Comparison of ENCODE assay signal across 8 cellular contexts in genomic region chr19:1262687-1263123, GRCh38. TPM values are rescaled to one million over a fixed set of nuclear protein-coding genes. Genes with fewer than 3 reads are reported as not detected.
A peak's percentile ranks its signal among the peaks of the same experiment; 100 is the strongest.
DNase-seq lines count a peak whose midpoint lies in the region; ATAC-seq, FAIRE-seq and TF ChIP-seq lines count a peak whose summit lies in the region.
"Had no signal": no experiment of that assay in that cellular context is flagged by ENCODE, and none has a peak within 500 bp of the region (broad histone marks: within the 10 kb centered on the region; RNA-seq: fewer than 3 reads in every experiment).

No MANE protein-coding gene starts in this region.

- peak in 1 of 2 experiments; percentile 31; a peak in 1 of 4 replicates for TF ChIP-seq EP300 in HepG2 (IDR thresholded peaks at IDR 0.05; ENCODE audit: low read depth in 2 of 2, low read length in 2 of 2)
- no peak; the same call in 1 of the 2 replicates for TF ChIP-seq EP300 in HepG2 (CRISPR knock-in tag; IDR thresholded peaks at IDR 0.05; ENCODE audit: borderline replicate concordance)

- CTCF ChIA-PET in IMR-90 (lab: Yijun Ruan, JAX) (no interaction called here), HepG2 (lab: Yijun Ruan, JAX; ENCODE audit: low intra/inter-chr PET ratio, low total read pairs) (no interaction called here)

- peak overlapping the region; percentile 72 for H2BK20ac ChIP-seq in IMR-90 (ENCODE audit: low read depth, low read length)

- dilution Hi-C loops in IMR-90 (cut with HindIII; ENCODE audit: low sequenced_read_pairs, unreplicated experiment) = no loop called here

- H3K27ac ChIP-seq in IMR-90 (ENCODE audit: insufficient read depth, low read length) = peak overlapping the region; percentile 93
- peak overlapping the region; percentile 86 for H3K27ac ChIP-seq in adipose tissue (ENCODE audit: low read depth, low read length)
- H3K27ac ChIP-seq in HepG2 (ENCODE audit: extremely low read length, insufficient read depth, low read length) = peak overlapping the region; percentile 81
- H3K27ac ChIP-seq in testis = peak overlapping the region; percentile 80 to 81

- peak overlapping the region; percentile 95 for H4K91ac ChIP-seq in IMR-90 (ENCODE audit: insufficient read depth, low read depth, low read length)

- H4K20me1 ChIP-seq in IMR-90 (ENCODE audit: insufficient read depth, low read length) = peaks cover 36% of the 10 kb centered on the region
- H4K20me1 ChIP-seq in HepG2 (ENCODE audit: insufficient read depth, low read length) = peaks cover 16% of the 10 kb centered on the region; the same call in 1 of the 2 replicates

- H3K27me3 ChIP-seq in IMR-90 (ENCODE audit: control insufficient read depth, insufficient read depth, low read length) = no peaks in the 10 kb centered on the region
- no peaks in the 10 kb centered on the region for H3K27me3 ChIP-seq in HepG2 (ENCODE audit: control insufficient read depth in 1 of 2, insufficient read depth in 2 of 2, low read length in 2 of 2)
- H3K27me3 ChIP-seq in testis = no peaks in the 10 kb centered on the region

- peak overlapping the region; percentile 93 for H2BK120ac ChIP-seq in IMR-90 (ENCODE audit: low read depth, low read length)

- H3K9me1 ChIP-seq in IMR-90 (ENCODE audit: insufficient read depth, low read length) = peaks cover 11% of the 10 kb centered on the region

- no peak for DNase-seq in IMR-90
- DNase-seq in HepG2 (ENCODE audit: low spot score) = no peak
- no peak for DNase-seq in testis
- no peak for DNase-seq in stimulated activated naive CD4-positive, alpha-beta T cell (lab: John Stamatoyannopoulos, UW)
- DNase-seq in GOT3 (lab: John Stamatoyannopoulos, UW) = no peak
- DNase-seq in NCI-H2029 (lab: John Stamatoyannopoulos, UW) = no peak

- WGBS in IMR-90 (ENCODE audit: extremely low coverage in 2 of 2, insufficient read length in 1 of 2), 2 experiments = 46% methylated on average over 7 of the region's 20 CpGs; no CpG with 5 or more reads in 1 of the 2 experiments
- 46 to 49% (median 46%) methylated on average over 17 to 20 of the region's 20 CpGs for WGBS in adipose tissue, 3 donors
- WGBS in HepG2 (ENCODE audit: low lambda C conversion rate) = 9% methylated on average over 15 of the region's 20 CpGs
- 54 to 67% methylated on average over 11 to 20 of the region's 20 CpGs for WGBS in testis, 2 donors

- H3K23ac ChIP-seq in IMR-90 (ENCODE audit: low read depth, low read length) = peak overlapping the region; percentile 65

- H3K18ac ChIP-seq in IMR-90 (ENCODE audit: low read depth, low read length) = no peak overlapping the region

- no peak for TF ChIP-seq CTCF in IMR-90 (conservative IDR thresholded peaks at IDR 0.05; ENCODE audit: low read depth, low read length)
- TF ChIP-seq CTCF in HepG2 (CRISPR knock-in tag; IDR thresholded peaks at IDR 0.05) = no peak
- TF ChIP-seq CTCF in testis (IDR thresholded peaks at IDR 0.05) = no peak

- H3K79me2 ChIP-seq in HepG2 (ENCODE audit: insufficient read depth, low read length) = peaks cover 3% of the 10 kb centered on the region

- TF ChIP-seq RAD21 in IMR-90 (IDR thresholded peaks at IDR 0.05; ENCODE audit: low read length) (no peak), HepG2 (CRISPR knock-in tag; IDR thresholded peaks at IDR 0.05) (no peak)

- peaks cover 45% of the 10 kb centered on the region for H3K4me1 ChIP-seq in IMR-90 (ENCODE audit: control insufficient read depth, insufficient read depth, low read length)
- peaks cover 73% of the 10 kb centered on the region for H3K4me1 ChIP-seq in HepG2 (ENCODE audit: insufficient read depth, low read length)
- peaks cover 76% of the 10 kb centered on the region for H3K4me1 ChIP-seq in testis

- peak overlapping the region; percentile 62; the same call in 1 of the 2 replicates for H3K14ac ChIP-seq in IMR-90 (replicated peaks; ENCODE audit: low read depth, low read length)

- peaks cover 5 to 60% of the 10 kb centered on the region in 2 experiments; a peak in 2 of 4 replicates for H3K79me1 ChIP-seq in IMR-90 (ENCODE audit: low read depth in 1 of 2, low read length in 2 of 2)

- TF ChIP-seq POLR2A in IMR-90 (IDR thresholded peaks at IDR 0.05; ENCODE audit: low read depth, low read length) = no peak
- no peak for TF ChIP-seq POLR2A in HepG2 (IDR thresholded peaks at IDR 0.05; ENCODE audit: insufficient read depth in 1 of 2, low read depth in 2 of 2, low read length in 2 of 2)
- TF ChIP-seq POLR2A in testis (IDR thresholded peaks at IDR 0.05) = no peak

- intact Hi-C loops in IMR-90 (cut with micrococcal nuclease) = no loop called here
- intact Hi-C loops in HepG2 (cut with micrococcal nuclease; ENCODE audit: unreplicated experiment) = no loop called here
- intact Hi-C loops in testis (cut with DNase I; ENCODE audit: low total_unique reads) = no loop called here

- H3K9ac ChIP-seq in IMR-90 (ENCODE audit: low read depth, low read length) = no peak overlapping the region
- H3K9ac ChIP-seq in HepG2 (ENCODE audit: insufficient read depth, low read depth, low read length) = peak overlapping the region; percentile 78

- in situ Hi-C loops in IMR-90 (cut with MboI; ENCODE audit: low sequenced_read_pairs) = no loop called here
- in situ Hi-C loops in HepG2 (cut with HindIII; ENCODE audit: extremely low pct_ligation_motif_present, low pct_unique_long_range_greater_than_20kb) = no loop called here

- BruUV-seq in IMR-90 (replicated peaks; lab: Mats Ljungman, UMichigan) (no TSS peak), HepG2 (replicated peaks; lab: Mats Ljungman, UMichigan) (no TSS peak)

- H3K4me2 ChIP-seq in IMR-90 (ENCODE audit: low read depth, low read length) (peak overlapping the region; percentile 15; the same call in 1 of the 2 replicates), HepG2 (ENCODE audit: low read depth, low read length) (peak overlapping the region; percentile 98)

- ATAC-seq in IMR-90 (ENCODE audit: low read depth) = no peak
- no peak for ATAC-seq in HepG2

- H3K9me3 ChIP-seq in IMR-90 (ENCODE audit: control insufficient read depth, insufficient read depth, low read length) = no peaks in the 10 kb centered on the region
- no peaks in the 10 kb centered on the region for H3K9me3 ChIP-seq in HepG2 (ENCODE audit: low read length)
- no peaks in the 10 kb centered on the region for H3K9me3 ChIP-seq in testis

- POLR2A ChIA-PET in IMR-90 (lab: Charles Lee; ENCODE audit: unreplicated experiment) = no interaction called here
- POLR2A ChIA-PET in HepG2 (lab: Yijun Ruan, JAX) = interaction anchor here (1.3 to 12.8 kb wide), 5 partner anchors 8 to 24 kb away, joined by 4 to 668 read pairs (median 9); partner anchors contain the start of genes ATP5F1D, FAM174C and MIDN

- H4K5ac ChIP-seq in IMR-90 (ENCODE audit: low read depth, low read length) = peak overlapping the region; percentile 5

- H2AK9ac ChIP-seq in IMR-90 (replicated peaks; ENCODE audit: low read depth, low read length, poor library complexity) = peak overlapping the region; percentile 99

- H2AFZ ChIP-seq in IMR-90 (replicated peaks; ENCODE audit: low read length, poor library complexity) (peak overlapping the region; percentile 73), HepG2 (ENCODE audit: low read length) (no peak overlapping the region)

- 0 out of 3 replicates have a peak overlapping the region, but pooled peaks have one; percentile 36 for H2BK15ac ChIP-seq in IMR-90 (ENCODE audit: low read depth, low read length)

- peak overlapping the region; percentile 92 for H2BK5ac ChIP-seq in IMR-90 (ENCODE audit: low read depth, low read length, poor library complexity, severe bottlenecking)

- no peak overlapping the region for H3K56ac ChIP-seq in IMR-90 (ENCODE audit: extremely low read depth, insufficient read depth, low read length)

- H3K4me3 ChIP-seq in IMR-90 (ENCODE audit: insufficient read depth, low read depth, low read length) (no peak overlapping the region), HepG2 (replicated peaks in 1 of 3; ENCODE audit: insufficient read depth in 1 of 3, low read depth in 2 of 3, low read length in 3 of 3) (peak overlapping the region; percentile 71 to 81 (median 80); a peak in 5 of 6 replicates), testis (no peak overlapping the region)

- H3K36me3 ChIP-seq in IMR-90 (ENCODE audit: control insufficient read depth, insufficient read depth, low read length) (peaks cover 11% of the 10 kb centered on the region; the same call in 1 of the 2 replicates), HepG2 (replicated peaks in 1 of 2; ENCODE audit: control insufficient read depth in 1 of 2, insufficient read depth in 2 of 2, low read length in 2 of 2) (0 out of 5 replicates have a peak, but pooled peaks cover 0 to 5% of the 10 kb centered on the region in 2 experiments), testis (ENCODE audit: low read depth, missing control alignments) (no peaks in the 10 kb centered on the region)

- no peak for FAIRE-seq in HepG2 (lab: Jason Lieb, UNC)
- FAIRE-seq: TTC549 had no signal

- peak overlapping the region; percentile 97 for H3K4ac ChIP-seq in IMR-90 (ENCODE audit: low read depth, low read length)

- peak overlapping the region; percentile 97 for H2AK5ac ChIP-seq in IMR-90 (ENCODE audit: low read depth, low read length)

- peak overlapping the region; percentile 27 to 91; a peak in 2 of 4 replicates for H4K8ac ChIP-seq in IMR-90 (ENCODE audit: low read depth in 2 of 2, low read length in 2 of 2)

RNA-seq across cellular contexts. Expression of gene CIRBP, which starts 6.4 kb away (rescaled TPM):
- total RNA-seq in IMR-90 (2012; rRNA removed) (226 and 299 TPM in 2 replicates), HepG2 (2016; rRNA removed; fragmentation: Illumina TruSeq; extraction: Trizol) (133 and 135 TPM in 2 replicates), testis (100 to 1,000 TPM; 621 to 661 TPM)
- polyA plus RNA-seq in IMR-90 (2012; rRNA removed) (405 and 542 TPM in 2 replicates), adipose tissue (100 to 1,000 TPM; 346 to 568 (median 388) TPM), HepG2 (2011; rRNA removed) (140 and 177 TPM in 2 replicates), testis (ENCODE audit: insufficient read depth, low read depth, low replicate concordance) (483 TPM)
- 562 and 617 TPM in 2 replicates for polyA plus RNA-seq in IMR-90 (2012; cell fraction: cytosol; rRNA removed)
- 2,129 and 2,924 TPM in 2 replicates for polyA plus RNA-seq in IMR-90 (2012; cell fraction: nucleus; rRNA removed; ENCODE audit: low replicate concordance)
- 96.6 and 116 TPM in 2 replicates for total RNA-seq in HepG2 (2016; cell fraction: cytosol; rRNA removed; fragmentation: Illumina TruSeq; extraction: Trizol; ENCODE audit: low read depth)
- total RNA-seq in HepG2 (2016; cell fraction: insoluble cytoplasmic fraction; rRNA removed; fragmentation: Illumina TruSeq; extraction: Trizol) = 122 and 153 TPM in 2 replicates
- total RNA-seq in HepG2 (2016; cell fraction: membrane; rRNA removed; fragmentation: Illumina TruSeq; extraction: Trizol) = 83.7 and 88.2 TPM in 2 replicates
- 100 and 108 TPM in 2 replicates for total RNA-seq in HepG2 (2016; cell fraction: nucleus; rRNA removed; fragmentation: Illumina TruSeq; extraction: Trizol)
- polyA plus RNA-seq in HepG2 (2011; cell fraction: cytosol; rRNA removed) = 120 and 152 TPM in 2 replicates
- 887 and 1,037 TPM in 2 replicates for polyA plus RNA-seq in HepG2 (2011; cell fraction: nucleus; rRNA removed)
- 154 and 221 TPM in 2 replicates for polyA plus RNA-seq in HepG2 (2012)
- polyA plus RNA-seq in HepG2 (2016; cell fraction: cytosol; fragmentation: Illumina TruSeq; extraction: Trizol; ENCODE audit: low read depth) = 39.2 and 45.5 TPM in 2 replicates
- polyA plus RNA-seq in HepG2 (2016; cell fraction: insoluble cytoplasmic fraction; fragmentation: Illumina TruSeq; extraction: Trizol; ENCODE audit: low read depth) = 156 and 182 TPM in 2 replicates
- 63.6 and 72.0 TPM in 2 replicates for polyA plus RNA-seq in HepG2 (2016; cell fraction: membrane; fragmentation: Illumina TruSeq; extraction: Trizol; ENCODE audit: low read depth)
- 293 and 318 TPM in 2 replicates for polyA plus RNA-seq in HepG2 (2016; cell fraction: nucleus; fragmentation: Illumina TruSeq; extraction: Trizol; ENCODE audit: insufficient read depth, low read depth)
- polyA minus RNA-seq in HepG2 (2011; rRNA and poly(A)+ RNA removed; ENCODE audit: low replicate concordance) = 38.8 and 49.7 TPM in 2 replicates
- polyA minus RNA-seq in HepG2 (2011; cell fraction: cytosol; rRNA and poly(A)+ RNA removed) = 32.8 and 38.9 TPM in 2 replicates
- polyA minus RNA-seq in HepG2 (2011; cell fraction: nucleus; rRNA and poly(A)+ RNA removed) = 106 and 131 TPM in 2 replicates

RNA-seq across cellular contexts. Expression of gene FAM174C, which starts 12.6 kb away (rescaled TPM):
- total RNA-seq in IMR-90 (2012; rRNA removed) (7.5 and 10.6 TPM in 2 replicates), HepG2 (2016; rRNA removed; fragmentation: Illumina TruSeq; extraction: Trizol) (21.9 and 31.3 TPM in 2 replicates), testis (100 to 1,000 TPM; 111 to 128 TPM)
- polyA plus RNA-seq in IMR-90 (2012; rRNA removed) (61.8 and 93.4 TPM in 2 replicates), adipose tissue (10 to 100 TPM; 44.9 to 75.8 (median 55.0) TPM), HepG2 (2011; rRNA removed) (19.5 and 21.2 TPM in 2 replicates), testis (ENCODE audit: insufficient read depth, low read depth, low replicate concordance) (51.6 TPM)
- polyA plus RNA-seq in IMR-90 (2012; cell fraction: cytosol; rRNA removed) = 94.9 and 135 TPM in 2 replicates
- 46.6 and 93.7 TPM in 2 replicates for polyA plus RNA-seq in IMR-90 (2012; cell fraction: nucleus; rRNA removed; ENCODE audit: low replicate concordance)
- 67.5 and 90.2 TPM in 2 replicates for total RNA-seq in HepG2 (2016; cell fraction: cytosol; rRNA removed; fragmentation: Illumina TruSeq; extraction: Trizol; ENCODE audit: low read depth)
- 14.2 and 28.2 TPM in 2 replicates for total RNA-seq in HepG2 (2016; cell fraction: insoluble cytoplasmic fraction; rRNA removed; fragmentation: Illumina TruSeq; extraction: Trizol)
- 57.9 and 74.3 TPM in 2 replicates for total RNA-seq in HepG2 (2016; cell fraction: membrane; rRNA removed; fragmentation: Illumina TruSeq; extraction: Trizol)
- 18.6 and 22.9 TPM in 2 replicates for total RNA-seq in HepG2 (2016; cell fraction: nucleus; rRNA removed; fragmentation: Illumina TruSeq; extraction: Trizol)
- 21.0 and 42.4 TPM in 2 replicates for polyA plus RNA-seq in HepG2 (2011; cell fraction: cytosol; rRNA removed)
- 45.8 and 49.4 TPM in 2 replicates for polyA plus RNA-seq in HepG2 (2011; cell fraction: nucleus; rRNA removed)
- polyA plus RNA-seq in HepG2 (2012) = 14.1 and 18.2 TPM in 2 replicates
- 104 and 136 TPM in 2 replicates for polyA plus RNA-seq in HepG2 (2016; cell fraction: cytosol; fragmentation: Illumina TruSeq; extraction: Trizol; ENCODE audit: low read depth)
- polyA plus RNA-seq in HepG2 (2016; cell fraction: insoluble cytoplasmic fraction; fragmentation: Illumina TruSeq; extraction: Trizol; ENCODE audit: low read depth) = 24.1 and 30.7 TPM in 2 replicates
- 78.9 and 88.8 TPM in 2 replicates for polyA plus RNA-seq in HepG2 (2016; cell fraction: membrane; fragmentation: Illumina TruSeq; extraction: Trizol; ENCODE audit: low read depth)
- polyA plus RNA-seq in HepG2 (2016; cell fraction: nucleus; fragmentation: Illumina TruSeq; extraction: Trizol; ENCODE audit: insufficient read depth, low read depth) = 43.0 and 56.8 TPM in 2 replicates
- polyA minus RNA-seq in HepG2 (2011; rRNA and poly(A)+ RNA removed; ENCODE audit: low replicate concordance) = 15.5 and 24.8 TPM in 2 replicates
- polyA minus RNA-seq in HepG2 (2011; cell fraction: cytosol; rRNA and poly(A)+ RNA removed) = 9.4 and 11.7 TPM in 2 replicates
- polyA minus RNA-seq in HepG2 (2011; cell fraction: nucleus; rRNA and poly(A)+ RNA removed) = 6.5 and 6.8 TPM in 2 replicates

RNA-seq across cellular contexts. Expression of gene MIDN, which starts 14.3 kb away (rescaled TPM):
- total RNA-seq in IMR-90 (2012; rRNA removed) = 2.2 and 2.5 TPM in 2 replicates
- polyA plus RNA-seq in IMR-90 (2012; rRNA removed) = 24.1 and 26.0 TPM in 2 replicates
- 39.2 and 47.7 TPM in 2 replicates for polyA plus RNA-seq in IMR-90 (2012; cell fraction: cytosol; rRNA removed)
- polyA plus RNA-seq in IMR-90 (2012; cell fraction: nucleus; rRNA removed; ENCODE audit: low replicate concordance) = 97.0 and 144 TPM in 2 replicates
- polyA plus RNA-seq in adipose tissue = 10 to 100 TPM; 22.8 to 95.5 (median 75.0) TPM
- total RNA-seq in HepG2 (2016; rRNA removed; fragmentation: Illumina TruSeq; extraction: Trizol) = 8.4 and 10.7 TPM in 2 replicates
- 6.5 and 7.9 TPM in 2 replicates for total RNA-seq in HepG2 (2016; cell fraction: cytosol; rRNA removed; fragmentation: Illumina TruSeq; extraction: Trizol; ENCODE audit: low read depth)
- 8.9 and 11.0 TPM in 2 replicates for total RNA-seq in HepG2 (2016; cell fraction: insoluble cytoplasmic fraction; rRNA removed; fragmentation: Illumina TruSeq; extraction: Trizol)
- total RNA-seq in HepG2 (2016; cell fraction: membrane; rRNA removed; fragmentation: Illumina TruSeq; extraction: Trizol) = 14.1 and 14.8 TPM in 2 replicates
- total RNA-seq in HepG2 (2016; cell fraction: nucleus; rRNA removed; fragmentation: Illumina TruSeq; extraction: Trizol) = 17.3 and 19.0 TPM in 2 replicates
- 18.0 and 19.6 TPM in 2 replicates for polyA plus RNA-seq in HepG2 (2011; rRNA removed)
- polyA plus RNA-seq in HepG2 (2011; cell fraction: cytosol; rRNA removed) = 14.8 and 17.8 TPM in 2 replicates
- polyA plus RNA-seq in HepG2 (2011; cell fraction: nucleus; rRNA removed) = 116 and 135 TPM in 2 replicates
- polyA plus RNA-seq in HepG2 (2012) = 27.5 and 28.1 TPM in 2 replicates
- polyA plus RNA-seq in HepG2 (2016; cell fraction: cytosol; fragmentation: Illumina TruSeq; extraction: Trizol; ENCODE audit: low read depth) = 2.7 and 3.3 TPM in 2 replicates
- 30.9 and 43.0 TPM in 2 replicates for polyA plus RNA-seq in HepG2 (2016; cell fraction: insoluble cytoplasmic fraction; fragmentation: Illumina TruSeq; extraction: Trizol; ENCODE audit: low read depth)
- polyA plus RNA-seq in HepG2 (2016; cell fraction: membrane; fragmentation: Illumina TruSeq; extraction: Trizol; ENCODE audit: low read depth) = 10.2 and 10.3 TPM in 2 replicates
- polyA plus RNA-seq in HepG2 (2016; cell fraction: nucleus; fragmentation: Illumina TruSeq; extraction: Trizol; ENCODE audit: insufficient read depth, low read depth) = 76.5 and 77.9 TPM in 2 replicates
- polyA minus RNA-seq in HepG2 (2011; rRNA and poly(A)+ RNA removed; ENCODE audit: low replicate concordance) = 14.0 and 39.5 TPM in 2 replicates
- polyA minus RNA-seq in HepG2 (2011; cell fraction: cytosol; rRNA and poly(A)+ RNA removed) = 42.7 and 47.0 TPM in 2 replicates
- 36.8 and 48.0 TPM in 2 replicates for polyA minus RNA-seq in HepG2 (2011; cell fraction: nucleus; rRNA and poly(A)+ RNA removed)
- total RNA-seq in testis = 10 to 100 TPM; 38.2 to 42.4 TPM
- 30.3 TPM for polyA plus RNA-seq in testis (ENCODE audit: insufficient read depth, low read depth, low replicate concordance)

RNA-seq across cellular contexts. Expression of gene ATP5F1D, which starts 21.2 kb away (rescaled TPM):
- total RNA-seq in IMR-90 (2012; rRNA removed) (7.3 and 13.6 TPM in 2 replicates), HepG2 (2016; rRNA removed; fragmentation: Illumina TruSeq; extraction: Trizol) (78.7 and 88.0 TPM in 2 replicates), testis (100 to 1,000 TPM; 104 to 166 TPM)
- polyA plus RNA-seq in IMR-90 (2012; rRNA removed) (140 and 189 TPM in 2 replicates), adipose tissue (100 to 1,000 TPM; 217 to 303 (median 219) TPM), HepG2 (2011; rRNA removed) (39.4 and 49.3 TPM in 2 replicates), testis (ENCODE audit: insufficient read depth, low read depth, low replicate concordance) (94.5 TPM)
- 348 and 386 TPM in 2 replicates for polyA plus RNA-seq in IMR-90 (2012; cell fraction: cytosol; rRNA removed)
- 72.4 and 213 TPM in 2 replicates for polyA plus RNA-seq in IMR-90 (2012; cell fraction: nucleus; rRNA removed; ENCODE audit: low replicate concordance)
- total RNA-seq in HepG2 (2016; cell fraction: cytosol; rRNA removed; fragmentation: Illumina TruSeq; extraction: Trizol; ENCODE audit: low read depth) = 72.7 and 79.4 TPM in 2 replicates
- 80.1 and 93.1 TPM in 2 replicates for total RNA-seq in HepG2 (2016; cell fraction: insoluble cytoplasmic fraction; rRNA removed; fragmentation: Illumina TruSeq; extraction: Trizol)
- total RNA-seq in HepG2 (2016; cell fraction: membrane; rRNA removed; fragmentation: Illumina TruSeq; extraction: Trizol) = 72.8 and 84.2 TPM in 2 replicates
- total RNA-seq in HepG2 (2016; cell fraction: nucleus; rRNA removed; fragmentation: Illumina TruSeq; extraction: Trizol) = 40.6 and 53.8 TPM in 2 replicates
- polyA plus RNA-seq in HepG2 (2011; cell fraction: cytosol; rRNA removed) = 61.0 and 112 TPM in 2 replicates
- 105 and 111 TPM in 2 replicates for polyA plus RNA-seq in HepG2 (2011; cell fraction: nucleus; rRNA removed)
- polyA plus RNA-seq in HepG2 (2012) = 67.0 and 70.9 TPM in 2 replicates
- polyA plus RNA-seq in HepG2 (2016; cell fraction: cytosol; fragmentation: Illumina TruSeq; extraction: Trizol; ENCODE audit: low read depth) = 126 and 135 TPM in 2 replicates
- 131 and 155 TPM in 2 replicates for polyA plus RNA-seq in HepG2 (2016; cell fraction: insoluble cytoplasmic fraction; fragmentation: Illumina TruSeq; extraction: Trizol; ENCODE audit: low read depth)
- polyA plus RNA-seq in HepG2 (2016; cell fraction: membrane; fragmentation: Illumina TruSeq; extraction: Trizol; ENCODE audit: low read depth) = 112 and 121 TPM in 2 replicates
- polyA plus RNA-seq in HepG2 (2016; cell fraction: nucleus; fragmentation: Illumina TruSeq; extraction: Trizol; ENCODE audit: insufficient read depth, low read depth) = 129 and 134 TPM in 2 replicates
- polyA minus RNA-seq in HepG2 (2011; rRNA and poly(A)+ RNA removed; ENCODE audit: low replicate concordance) = 60.5 and 86.6 TPM in 2 replicates
- 53.6 and 68.0 TPM in 2 replicates for polyA minus RNA-seq in HepG2 (2011; cell fraction: cytosol; rRNA and poly(A)+ RNA removed)
- 14.7 and 18.9 TPM in 2 replicates for polyA minus RNA-seq in HepG2 (2011; cell fraction: nucleus; rRNA and poly(A)+ RNA removed)

RNA-seq across cellular contexts. Expression of gene EFNA2, which starts 23.0 kb away (rescaled TPM):
- not detected in 2 replicates for total RNA-seq in IMR-90 (2012; rRNA removed)
- polyA plus RNA-seq in IMR-90 (2012; rRNA removed) = not detected in 2 replicates
- 0.10 TPM in 1 of 2 replicates, not detected in the other for polyA plus RNA-seq in IMR-90 (2012; cell fraction: cytosol; rRNA removed)
- polyA plus RNA-seq in IMR-90 (2012; cell fraction: nucleus; rRNA removed; ENCODE audit: low replicate concordance) = 0.07 TPM in 1 of 2 replicates, not detected in the other
- polyA plus RNA-seq in adipose tissue = not detected
- total RNA-seq in HepG2 (2016; rRNA removed; fragmentation: Illumina TruSeq; extraction: Trizol) = 4.3 and 9.9 TPM in 2 replicates
- 15.0 and 18.4 TPM in 2 replicates for total RNA-seq in HepG2 (2016; cell fraction: cytosol; rRNA removed; fragmentation: Illumina TruSeq; extraction: Trizol; ENCODE audit: low read depth)
- total RNA-seq in HepG2 (2016; cell fraction: insoluble cytoplasmic fraction; rRNA removed; fragmentation: Illumina TruSeq; extraction: Trizol) = 5.2 and 11.1 TPM in 2 replicates
- 27.1 and 33.2 TPM in 2 replicates for total RNA-seq in HepG2 (2016; cell fraction: membrane; rRNA removed; fragmentation: Illumina TruSeq; extraction: Trizol)
- total RNA-seq in HepG2 (2016; cell fraction: nucleus; rRNA removed; fragmentation: Illumina TruSeq; extraction: Trizol) = 3.7 and 6.5 TPM in 2 replicates
- polyA plus RNA-seq in HepG2 (2011; rRNA removed) = 6.0 and 11.1 TPM in 2 replicates
- polyA plus RNA-seq in HepG2 (2011; cell fraction: cytosol; rRNA removed) = 7.3 and 14.1 TPM in 2 replicates
- 17.9 and 19.5 TPM in 2 replicates for polyA plus RNA-seq in HepG2 (2011; cell fraction: nucleus; rRNA removed)
- polyA plus RNA-seq in HepG2 (2012) = 6.4 and 6.8 TPM in 2 replicates
- polyA plus RNA-seq in HepG2 (2016; cell fraction: cytosol; fragmentation: Illumina TruSeq; extraction: Trizol; ENCODE audit: low read depth) = 17.9 and 19.1 TPM in 2 replicates
- 7.9 and 11.2 TPM in 2 replicates for polyA plus RNA-seq in HepG2 (2016; cell fraction: insoluble cytoplasmic fraction; fragmentation: Illumina TruSeq; extraction: Trizol; ENCODE audit: low read depth)
- polyA plus RNA-seq in HepG2 (2016; cell fraction: membrane; fragmentation: Illumina TruSeq; extraction: Trizol; ENCODE audit: low read depth) = 27.7 and 33.0 TPM in 2 replicates
- polyA plus RNA-seq in HepG2 (2016; cell fraction: nucleus; fragmentation: Illumina TruSeq; extraction: Trizol; ENCODE audit: insufficient read depth, low read depth) = 11.7 and 13.4 TPM in 2 replicates
- 0.28 and 20.0 TPM in 2 replicates for polyA minus RNA-seq in HepG2 (2011; rRNA and poly(A)+ RNA removed; ENCODE audit: low replicate concordance)
- 23.0 and 23.8 TPM in 2 replicates for polyA minus RNA-seq in HepG2 (2011; cell fraction: cytosol; rRNA and poly(A)+ RNA removed)
- 2.8 and 4.2 TPM in 2 replicates for polyA minus RNA-seq in HepG2 (2011; cell fraction: nucleus; rRNA and poly(A)+ RNA removed)
- 1 to 10 TPM; 1.5 to 2.9 TPM for total RNA-seq in testis
- polyA plus RNA-seq in testis (ENCODE audit: insufficient read depth, low read depth, low replicate concordance) = 0.61 TPM

Comparison
In these comparisons a context has a peak if more than half of its experiments do, and no peak if none do; other contexts are left out.
1. H3K4me3 ChIP-seq: peak in HepG2 (3 of 3); none in IMR-90 (single experiment) and testis (0 of 2).
2. Peak in every context shown above with its lines, with median percentiles within 50 percentile points of each other: H3K27ac ChIP-seq.